17 cellular contexts compared by ENCODE assay signal in genomic region chr13:44364019-44364418, GRCh38. TPM values are rescaled to one million over a fixed set of nuclear protein-coding genes. Genes with fewer than 3 reads are reported as not detected.
DNase-seq lines count a peak whose midpoint lies in the region; ATAC-seq and TF ChIP-seq lines count a peak whose summit lies in the region.
"Had no signal": no experiment of that assay in that cellular context is flagged by ENCODE, and none has a peak within 500 bp of the region (broad histone marks: within the 10 kb centered on the region; RNA-seq: fewer than 3 reads in every experiment).

No MANE protein-coding gene starts in this region.

- TF ChIP-seq CTCF in RWPE2 (IDR thresholded peaks at IDR 0.05; ENCODE audit: poor library complexity, severe bottlenecking) (no peak), cardiac muscle cell (IDR thresholded peaks at IDR 0.05; ENCODE audit: low read depth, low read length) (no peak), nephron (IDR thresholded peaks at IDR 0.05; ENCODE audit: unreplicated experiment in 3 of 3) (no peak)

- H3K79me2 ChIP-seq in GM23248 (ENCODE audit: insufficient read depth) = no peaks in the 10 kb centered on the region

- peak overlapping the region; percentile 27 for H3K4me2 ChIP-seq in GM23248 (ENCODE audit: unreplicated experiment)

- WGBS in GM23248 (ENCODE audit: low coverage in 1 of 2, low lambda C conversion rate in 2 of 2, missing lambda C conversion rate in 2 of 2), 2 experiments = 39 to 47% methylated on average over 8 of the region's 8 CpGs

- peaks cover 22% of the 10 kb centered on the region for H3F3A ChIP-seq in GM23248 (ENCODE audit: insufficient read depth)

- H3K4me3 ChIP-seq in GM23248 (no peak overlapping the region), RWPE2 (ENCODE audit: severe bottlenecking) (no peak overlapping the region), cardiac muscle cell (no peak overlapping the region)
- H3K4me3 ChIP-seq: adrenal gland, HAP-1, MG63 had no signal

- H3K4me1 ChIP-seq in GM23248 (ENCODE audit: insufficient read depth) (peaks cover 25% of the 10 kb centered on the region), RWPE2 (ENCODE audit: insufficient read depth, poor library complexity, severe bottlenecking) (peaks cover 39% of the 10 kb centered on the region), cardiac muscle cell (ENCODE audit: low read depth) (peaks cover 29% of the 10 kb centered on the region)

- peaks cover 21% of the 10 kb centered on the region for H3K4me1 Mint-ChIP-seq in nephron
- H3K4me1 Mint-ChIP-seq: activated B cell treated with CpG ODN at 0.5 μM for 24 hours had no signal

- in situ Hi-C loops in GM23248 (cut with MboI) = no loop called here

- H3K27ac Mint-ChIP-seq in nephron = peak overlapping the region; percentile 21 to 53 (median 43)
- H3K27ac Mint-ChIP-seq: activated B cell treated with CpG ODN at 0.5 μM for 24 hours; T-helper 2 cell treated with Interferon-gamma antibody and Interleukin-4, amounts not matched to agents 5 μg/mL and 100 μg/mL, for 36 hours had no signal

- no peaks in the 10 kb centered on the region for H4K20me1 ChIP-seq in GM23248 (ENCODE audit: insufficient read depth)

- DNase-seq in GM23248 (no peak), RWPE2 (ENCODE audit: low spot score) (no peak), cardiac muscle cell (ENCODE audit: low read depth in 1 of 2, low spot score in 1 of 2) (peak in 1 of 2 donors; percentile 75), AG20443 (ENCODE audit: low spot score) (no peak), GM03348 (ENCODE audit: low spot score) (no peak)
- no peak for DNase-seq in activated T-cell treated with anti-CD3 and anti-CD28 coated beads, Interleukin-2, amount 50 U/mL, for 1 hour
- DNase-seq: activated B cell treated with CpG ODN at 0.5 μM for 24 hours, adrenal gland, NCI-H1694 treated with DMSO at 0.1 percent for 48 hours, NCI-H345, SIG-M5, substantia nigra had no signal

- H3K36me3 ChIP-seq in GM23248 (ENCODE audit: low read depth) (no peaks in the 10 kb centered on the region), RWPE2 (ENCODE audit: low read depth) (no peaks in the 10 kb centered on the region), cardiac muscle cell (no peaks in the 10 kb centered on the region)
- H3K36me3 ChIP-seq: adrenal gland, HAP-1, MG63 had no signal

- no peaks in the 10 kb centered on the region; the same call in 1 of the 2 replicates for H3K27me3 ChIP-seq in GM23248 (replicated peaks; ENCODE audit: insufficient read depth)
- no peaks in the 10 kb centered on the region for H3K27me3 ChIP-seq in RWPE2 (ENCODE audit: insufficient read depth, poor library complexity, severe bottlenecking)
- H3K27me3 ChIP-seq in cardiac muscle cell = no peaks in the 10 kb centered on the region
- H3K27me3 ChIP-seq: adrenal gland, MG63 had no signal

- no peaks in the 10 kb centered on the region for H3K9me3 ChIP-seq in GM23248 (ENCODE audit: low read depth)
- no peaks in the 10 kb centered on the region for H3K9me3 ChIP-seq in RWPE2 (ENCODE audit: severe bottlenecking)
- H3K9me3 ChIP-seq in cardiac muscle cell (ENCODE audit: low read depth) = no peaks in the 10 kb centered on the region
- H3K9me3 ChIP-seq: adrenal gland, HAP-1, MG63 had no signal

- no peaks in the 10 kb centered on the region for H3K9me3 Mint-ChIP-seq in nephron
- H3K9me3 Mint-ChIP-seq: activated B cell treated with CpG ODN at 0.5 μM for 24 hours; T-helper 2 cell treated with Interferon-gamma antibody and Interleukin-4, amounts not matched to agents 5 μg/mL and 100 μg/mL, for 36 hours had no signal

- ATAC-seq in RWPE2 (ENCODE audit: low read depth) = no peak
- no peak for ATAC-seq in HG02571 (IDR thresholded peaks at IDR 0.05; ENCODE audit: unreplicated experiment)

- no peak overlapping the region for H3K4me3 Mint-ChIP-seq in nephron
- H3K4me3 Mint-ChIP-seq: activated B cell treated with CpG ODN at 0.5 μM for 24 hours; T-helper 2 cell treated with Interferon-gamma antibody and Interleukin-4, amounts not matched to agents 5 μg/mL and 100 μg/mL, for 36 hours had no signal

- H2AFZ ChIP-seq in GM23248 = no peak overlapping the region

- H3K9ac ChIP-seq in GM23248 = no peak overlapping the region

- H3K9me2 ChIP-seq in GM23248 (ENCODE audit: insufficient read depth) = no peaks in the 10 kb centered on the region

- no peaks in the 10 kb centered on the region for H3K27me3 Mint-ChIP-seq in nephron (ENCODE audit: low read depth)

- H3K27ac ChIP-seq in GM23248 = no peak overlapping the region
- H3K27ac ChIP-seq in RWPE2 (ENCODE audit: poor library complexity, severe bottlenecking) = peak overlapping the region; percentile 91
- H3K27ac ChIP-seq in cardiac muscle cell = peak overlapping the region; percentile 73
- H3K27ac ChIP-seq: adrenal gland had no signal

- no peaks in the 10 kb centered on the region for H3K36me3 Mint-ChIP-seq in nephron (ENCODE audit: low read depth)

RNA-seq across cellular contexts. Expression of gene SERP2, which starts 9.6 kb away (rescaled TPM):
- 2.8 and 5.6 TPM in 2 replicates for total RNA-seq in GM23248 (2014; rRNA removed; shearing (Covaris generic))
- polyA plus RNA-seq in GM23248 (2016; fragmentation: Nextera tagmentation; extraction: Ambion mirVana) (3.2 and 4.2 TPM in 2 replicates), cardiac muscle cell (3.5 and 9.0 TPM in 2 replicates)
- total RNA-seq in cardiac muscle cell = 3.5 and 8.6 TPM in 2 replicates
